ENCODE assay signal across 8 cellular contexts in the genomic region with DNA sequence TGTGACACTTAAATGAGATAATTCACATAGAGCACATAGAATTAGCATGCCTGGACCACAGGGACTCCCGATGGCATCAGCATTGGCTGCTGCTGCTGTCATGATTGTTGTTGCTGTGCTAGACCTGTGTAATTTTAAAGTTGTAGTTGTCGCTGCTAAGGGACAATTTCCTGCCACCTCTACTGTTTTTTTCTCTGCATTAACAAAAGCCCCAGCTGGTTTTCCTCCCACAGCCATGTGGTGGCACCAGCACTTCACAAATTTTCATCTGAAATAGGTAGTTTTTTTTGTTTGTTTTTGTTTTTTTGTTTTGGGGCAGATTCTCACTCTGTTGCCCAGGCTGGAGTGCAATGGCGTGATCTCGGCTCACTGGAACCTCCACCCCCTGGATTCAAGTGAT. TPM values are rescaled to one million over a fixed set of nuclear protein-coding genes. Genes with fewer than 3 reads are reported as not detected.
A peak's percentile ranks its signal among the peaks of the same experiment; 100 is the strongest.
DNase-seq lines count a peak whose midpoint lies in the region; ATAC-seq and TF ChIP-seq lines count a peak whose summit lies in the region.

No MANE protein-coding gene starts in this region.

- peaks cover 18% of the 10 kb centered on the region for H3K4me1 Mint-ChIP-seq in activated naive CD4-positive, alpha-beta T cell treated with anti-CD3 and anti-CD28 coated beads, Interleukin-2, amount 10 ng/mL, durations not matched to agents 7 days and 5 days

- no peaks in the 10 kb centered on the region for H3K27me3 ChIP-seq in OCI-LY1 (ENCODE audit: insufficient read depth, low read length)

- H3K9me2 ChIP-seq in OCI-LY1 (ENCODE audit: low read depth, low read length) = no peaks in the 10 kb centered on the region

- peak; percentile 75 for ATAC-seq in HG02885 (IDR thresholded peaks at IDR 0.05; ENCODE audit: poor library complexity, unreplicated experiment)
- no peak for ATAC-seq in left ventricle myocardium superior
- ATAC-seq in HG02870 (IDR thresholded peaks at IDR 0.05; ENCODE audit: unreplicated experiment) = no peak

- peak; percentile 69 for TF ChIP-seq CTCF in OCI-LY1 (IDR thresholded peaks at IDR 0.05; ENCODE audit: low read length)

- H3K79me2 ChIP-seq in OCI-LY1 (ENCODE audit: insufficient read depth, low read length) = no peaks in the 10 kb centered on the region

- no peak overlapping the region for H2AFZ ChIP-seq in OCI-LY1 (ENCODE audit: low read length)

- no peak overlapping the region for H3K4me2 ChIP-seq in OCI-LY1 (ENCODE audit: low read length)

- H3K9ac ChIP-seq in OCI-LY1 (ENCODE audit: low read length) = no peak overlapping the region

- H3K9me3 ChIP-seq in OCI-LY1 (ENCODE audit: low read length) = no peaks in the 10 kb centered on the region

- no peaks in the 10 kb centered on the region for H3F3A ChIP-seq in OCI-LY1 (ENCODE audit: insufficient read depth, low read length)

- intact Hi-C loops in left ventricle myocardium superior (cut with micrococcal nuclease) = loop anchor here (10.0 kb wide), 1 partner anchor 62 kb away; no protein-coding TSS in a partner anchor

- H3K27ac ChIP-seq in OCI-LY1 (ENCODE audit: low read depth, low read length, poor library complexity, severe bottlenecking) = no peak overlapping the region

- no peak overlapping the region for H3K4me3 Mint-ChIP-seq in activated naive CD4-positive, alpha-beta T cell treated with anti-CD3 and anti-CD28 coated beads, Interleukin-2, amount 10 ng/mL, durations not matched to agents 7 days and 5 days

- H4K20me1 ChIP-seq in OCI-LY1 (ENCODE audit: insufficient read depth, low read length) = no peaks in the 10 kb centered on the region

- peak; percentile 26 for DNase-seq in 8988T
- peak; percentile 77 for DNase-seq in ELF-1 (ENCODE audit: low read depth, low spot score)
- DNase-seq in activated naive CD4-positive, alpha-beta T cell treated with anti-CD3 and anti-CD28 coated beads, Interleukin-2, amount 10 ng/mL, durations not matched to agents 7 days and 5 days = peak; percentile 71
- peak; percentile 33 for DNase-seq in left ventricle myocardium superior
- peak; percentile 5 to 16 for DNase-seq in stimulated activated CD4-positive, alpha-beta T cell treated with anti-CD3 and anti-CD28 coated beads, Interleukin-15, amount 100 ng/mL, for 48 hours (ENCODE audit: low read depth in 2 of 2)

- H3K27ac Mint-ChIP-seq in activated naive CD4-positive, alpha-beta T cell treated with anti-CD3 and anti-CD28 coated beads, Interleukin-2, amount 10 ng/mL, durations not matched to agents 7 days and 5 days = no peak overlapping the region

- no peaks in the 10 kb centered on the region for H3K36me3 ChIP-seq in OCI-LY1 (ENCODE audit: insufficient read depth, low read length)

- CTCF ChIA-PET in activated naive CD4-positive, alpha-beta T cell treated with anti-CD3 and anti-CD28 coated beads, Interleukin-2, amount 10 ng/mL, durations not matched to agents 7 days and 5 days (lab: Charles Lee) = interaction anchor here (0.7 to 5.4 kb wide), 12 partner anchors 23 to 636 kb away, joined by 3 to 28 read pairs (median 4); no protein-coding TSS in a partner anchor

- peaks cover 5% of the 10 kb centered on the region for H3K27me3 Mint-ChIP-seq in activated naive CD4-positive, alpha-beta T cell treated with anti-CD3 and anti-CD28 coated beads, Interleukin-2, amount 10 ng/mL, durations not matched to agents 7 days and 5 days

- no peaks in the 10 kb centered on the region for H3K36me3 Mint-ChIP-seq in activated naive CD4-positive, alpha-beta T cell treated with anti-CD3 and anti-CD28 coated beads, Interleukin-2, amount 10 ng/mL, durations not matched to agents 7 days and 5 days

- no peaks in the 10 kb centered on the region for H3K4me1 ChIP-seq in OCI-LY1 (ENCODE audit: insufficient read depth, low read length, severe bottlenecking)

- no peak overlapping the region for H3K4me3 ChIP-seq in OCI-LY1 (ENCODE audit: low read depth, low read length, poor library complexity, severe bottlenecking)

- H3K9me3 Mint-ChIP-seq in activated naive CD4-positive, alpha-beta T cell treated with anti-CD3 and anti-CD28 coated beads, Interleukin-2, amount 10 ng/mL, durations not matched to agents 7 days and 5 days = no peaks in the 10 kb centered on the region

RNA-seq across cellular contexts. Expression of a gene that starts 25.4 kb away (rescaled TPM):
- total RNA-seq in left ventricle myocardium superior = 119 TPM

RNA-seq across cellular contexts. Expression of a gene that starts 26.4 kb away (rescaled TPM):
- total RNA-seq in left ventricle myocardium superior = not detected

RNA-seq across cellular contexts. Expression of a gene that starts 26.4 kb away (rescaled TPM):
- total RNA-seq in left ventricle myocardium superior = not detected

Comparison
In these comparisons a context has a peak if more than half of its experiments do, and no peak if none do; other contexts are left out.
1. DNase-seq: peak in every context shown above with its lines; median percentile 77 in ELF-1; 71 in activated naive CD4-positive, alpha-beta T cell treated with anti-CD3 and anti-CD28 coated beads, Interleukin-2, amount 10 ng/mL, durations not matched to agents 7 days and 5 days; 33 in left ventricle myocardium superior; 26 in 8988T; 10 in stimulated activated CD4-positive, alpha-beta T cell treated with anti-CD3 and anti-CD28 coated beads, Interleukin-15, amount 100 ng/mL, for 48 hours.